ENCODE assay signal across 15 cellular contexts in genomic region chr3:24259901-24260512, GRCh38.
DNase-seq lines count a peak whose midpoint lies in the region; ATAC-seq and TF ChIP-seq lines count a peak whose summit lies in the region.
"Had no signal": no experiment of that assay in that cellular context is flagged by ENCODE, and none has a peak within 500 bp of the region (broad histone marks: within the 10 kb centered on the region; RNA-seq: fewer than 3 reads in every experiment).

No MANE protein-coding gene starts in this region.

- peaks cover 0 to 6% of the 10 kb centered on the region in 2 donors for H3K4me1 ChIP-seq in adrenal gland (replicated peaks in 1 of 2)
- H3K4me1 ChIP-seq in thoracic aorta (ENCODE audit: control insufficient read depth in 1 of 2, low read depth in 2 of 2): peaks cover 20 to 83% of the 10 kb centered on the region in 2 donors
- H3K4me1 ChIP-seq: Caco-2 had no signal

- no peak overlapping the region for H3K4me3 ChIP-seq in adrenal gland
- peak overlapping the region; percentile 57 for H3K4me3 ChIP-seq in thoracic aorta

- no peaks in the 10 kb centered on the region for H3K36me3 Mint-ChIP-seq in activated naive CD4-positive, alpha-beta T cell treated with anti-CD3 and anti-CD28 coated beads, Interleukin-2, amount 10 ng/mL, durations not matched to agents 7 days and 5 days
- H3K36me3 Mint-ChIP-seq: activated naive CD4-positive, alpha-beta T cell treated with anti-CD3 and anti-CD28 coated beads, Interleukin-2, amount 50 U/mL, for 24 hours had no signal

- WGBS in adrenal gland, 4 donors: 33 to 48% (median 40%) methylated on average over 2 of the region's 2 CpGs

- H3K27me3 ChIP-seq in adrenal gland (no peaks in the 10 kb centered on the region), thoracic aorta (replicated peaks; ENCODE audit: insufficient read depth) (no peaks in the 10 kb centered on the region)

- no peak for TF ChIP-seq CTCF in adrenal gland (IDR thresholded peaks at IDR 0.05)
- TF ChIP-seq CTCF in thoracic aorta (IDR thresholded peaks at IDR 0.05): no peak

- no peak for TF ChIP-seq POLR2A in adrenal gland (IDR thresholded peaks at IDR 0.05)

- H3K36me3 ChIP-seq in adrenal gland (replicated peaks in 1 of 2) (no peaks in the 10 kb centered on the region), thoracic aorta (no peaks in the 10 kb centered on the region)

- no peak overlapping the region for H3K4me3 Mint-ChIP-seq in activated naive CD4-positive, alpha-beta T cell treated with anti-CD3 and anti-CD28 coated beads, Interleukin-2, amount 10 ng/mL, durations not matched to agents 7 days and 5 days
- H3K4me3 Mint-ChIP-seq: activated naive CD4-positive, alpha-beta T cell treated with anti-CD3 and anti-CD28 coated beads, Interleukin-2, amount 50 U/mL, for 24 hours; nephron progenitor cell had no signal

- no peaks in the 10 kb centered on the region for H3K4me1 Mint-ChIP-seq in activated naive CD4-positive, alpha-beta T cell treated with anti-CD3 and anti-CD28 coated beads, Interleukin-2, amount 10 ng/mL, durations not matched to agents 7 days and 5 days
- H3K4me1 Mint-ChIP-seq: activated naive CD4-positive, alpha-beta T cell treated with anti-CD3 and anti-CD28 coated beads, Interleukin-2, amount 50 U/mL, for 24 hours had no signal

- DNase-seq in Right ventricle myocardium superior: no peak
- DNase-seq in cardiac septum (ENCODE audit: low spot score): no peak
- DNase-seq in adrenal gland: peak; percentile 49 to 80 (median 76)
- DNase-seq in left ventricle myocardium superior: no peak
- peak; percentile 14 for DNase-seq in thoracic aorta (ENCODE audit: low spot score)
- DNase-seq in sciatic nerve (ENCODE audit: low spot score): no peak
- DNase-seq in activated naive CD4-positive, alpha-beta T cell treated with anti-CD3 and anti-CD28 coated beads, Interleukin-2, amount 10 ng/mL, durations not matched to agents 7 days and 5 days: no peak
- DNase-seq in COLO829 (ENCODE audit: low spot score): no peak
- DNase-seq: Caco-2, H7, NCI-H1436 treated with DMSO at 0.1 percent for 48 hours, NCI-H526 treated with DMSO at 0.1 percent for 48 hours, nephron progenitor cell, SHP77 treated with DMSO at 0.1 percent for 48 hours had no signal

- intact Hi-C loops in Right ventricle myocardium superior (cut with DNase I) (loop anchor here (10.0 kb wide), 2 partner anchors 235 to 325 kb away; partner anchors contain the start of gene THRB), cardiac septum (cut with DNase I) (loop anchor here (5.0 to 10.0 kb wide), 3 partner anchors 332 to 422 kb away; no protein-coding TSS in a partner anchor), adrenal gland (cut with DNase I) (loop anchor here in 1 of 2 donors (10.0 kb wide), 1 partner anchor 235 kb away; the partner anchor contains the start of gene THRB), left ventricle myocardium superior (cut with micrococcal nuclease) (loop anchor here (10.0 kb wide), 1 partner anchor 235 kb away; the partner anchor contains the start of gene THRB), sciatic nerve (cut with DNase I) (no loop called here)

- H3K27me3 Mint-ChIP-seq in activated naive CD4-positive, alpha-beta T cell treated with anti-CD3 and anti-CD28 coated beads, Interleukin-2, amount 10 ng/mL, durations not matched to agents 7 days and 5 days: peaks cover 5% of the 10 kb centered on the region

- no peaks in the 10 kb centered on the region for H3K9me3 Mint-ChIP-seq in activated naive CD4-positive, alpha-beta T cell treated with anti-CD3 and anti-CD28 coated beads, Interleukin-2, amount 10 ng/mL, durations not matched to agents 7 days and 5 days
- H3K9me3 Mint-ChIP-seq: activated naive CD4-positive, alpha-beta T cell treated with anti-CD3 and anti-CD28 coated beads, Interleukin-2, amount 50 U/mL, for 24 hours had no signal

- peak; percentile 59 for ATAC-seq in Right ventricle myocardium superior (ENCODE audit: poor library complexity)
- ATAC-seq in left ventricle myocardium superior: peak; percentile 60
- ATAC-seq in thoracic aorta (ENCODE audit: insufficient number of reproducible peaks, low FRiP score, low read depth): peak; percentile 24
- ATAC-seq in sciatic nerve: no peak

- H3K9me3 ChIP-seq in adrenal gland (replicated peaks in 1 of 3): no peaks in the 10 kb centered on the region
- no peaks in the 10 kb centered on the region for H3K9me3 ChIP-seq in thoracic aorta
- H3K9me3 ChIP-seq: Caco-2 had no signal

- CTCF ChIA-PET in activated naive CD4-positive, alpha-beta T cell treated with anti-CD3 and anti-CD28 coated beads, Interleukin-2, amount 10 ng/mL, durations not matched to agents 7 days and 5 days (lab: Charles Lee): no interaction called here

- H3K27ac Mint-ChIP-seq in activated naive CD4-positive, alpha-beta T cell treated with anti-CD3 and anti-CD28 coated beads, Interleukin-2, amount 10 ng/mL, durations not matched to agents 7 days and 5 days: no peak overlapping the region
- H3K27ac Mint-ChIP-seq: activated naive CD4-positive, alpha-beta T cell treated with anti-CD3 and anti-CD28 coated beads, Interleukin-2, amount 50 U/mL, for 24 hours; nephron progenitor cell had no signal

- H3K27ac ChIP-seq in adrenal gland (no peak overlapping the region), thoracic aorta (peak overlapping the region; percentile 44 to 88)

Comparison
In these comparisons a context has a peak if more than half of its experiments do, and no peak if none do; other contexts are left out.
1. DNase-seq: peak in adrenal gland (7 of 7) and thoracic aorta (single experiment); none in Right ventricle myocardium superior (single experiment), cardiac septum (single experiment), left ventricle myocardium superior (single experiment), sciatic nerve (single experiment), activated naive CD4-positive, alpha-beta T cell treated with anti-CD3 and anti-CD28 coated beads, Interleukin-2, amount 10 ng/mL, durations not matched to agents 7 days and 5 days (single experiment) and COLO829 (single experiment).
2. H3K27ac ChIP-seq: peak in thoracic aorta (2 of 2); none in adrenal gland (0 of 5).